In the genomic region with DNA sequence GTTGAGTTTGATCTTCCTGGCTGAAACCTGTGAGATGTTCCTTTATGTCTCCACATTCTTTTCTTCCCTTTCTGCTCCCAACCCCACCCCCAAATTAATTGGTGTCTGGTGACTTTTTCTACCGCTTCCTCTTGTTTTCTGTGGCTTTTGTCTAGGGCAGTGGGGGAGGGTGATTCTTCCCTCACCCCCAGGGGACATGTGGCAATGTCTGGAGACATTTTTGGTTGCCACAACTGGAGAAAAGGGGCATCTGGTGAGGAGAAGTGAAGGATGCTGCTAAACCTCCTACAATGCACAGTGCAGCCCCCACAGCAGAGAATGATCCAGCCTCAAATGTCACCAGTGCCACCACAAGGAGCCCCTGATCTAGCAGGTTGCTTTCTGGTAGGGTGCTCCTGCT, we compare ENCODE assay signal across 14 cellular contexts.
A peak's percentile ranks its signal among the peaks of the same experiment; 100 is the strongest.
DNase-seq lines count a peak whose midpoint lies in the region; TF ChIP-seq lines count a peak whose summit lies in the region.
"Had no signal": no experiment of that assay in that cellular context is flagged by ENCODE, and none has a peak within 500 bp of the region (broad histone marks: within the 10 kb centered on the region; RNA-seq: fewer than 3 reads in every experiment).

No MANE protein-coding gene starts in this region.

- TF ChIP-seq CTCF in NB4 (IDR thresholded peaks at IDR 0.05; ENCODE audit: low read depth, low read length) (no peak), neutrophil (IDR thresholded peaks at IDR 0.05) (peak; percentile 21), osteocyte (IDR thresholded peaks at IDR 0.05) (no peak)

- H3K36me3 ChIP-seq in neutrophil, result no peaks in the 10 kb centered on the region
- H3K36me3 ChIP-seq: SJCRH30 had no signal

- H3K27me3 ChIP-seq in neutrophil, result no peaks in the 10 kb centered on the region
- H3K27me3 ChIP-seq: SJCRH30 had no signal

- H3K4me3 ChIP-seq in NB4 (ENCODE audit: low read depth, low read length) (peak overlapping the region; percentile 16), neutrophil (ENCODE audit: low read depth in 1 of 2, low read length in 1 of 2) (peak overlapping the region; percentile 45 to 49)
- H3K4me3 ChIP-seq: SJCRH30 had no signal

- peaks cover 40% of the 10 kb centered on the region for H3K4me1 Mint-ChIP-seq in dendritic cell treated with granulocyte-macrophage colony-stimulating factor and Interleukin-4, amounts not matched to agents 40 ng/mL and 50 ng/mL, for 4 days (ENCODE audit: low read depth)
- H3K4me1 Mint-ChIP-seq in osteocyte (ENCODE audit: unreplicated experiment), result peaks cover 10% of the 10 kb centered on the region

- intact Hi-C loops in dendritic cell treated with granulocyte-macrophage colony-stimulating factor and Interleukin-4, amounts not matched to agents 40 ng/mL and 50 ng/mL, for 4 days (cut with micrococcal nuclease), result no loop called here

- no peaks in the 10 kb centered on the region for H3K9me3 ChIP-seq in neutrophil
- H3K9me3 ChIP-seq: SJCRH30 had no signal

- peak overlapping the region; percentile 95 for H3K27ac ChIP-seq in neutrophil
- H3K27ac ChIP-seq: SJCRH30 had no signal

- H3K4me3 Mint-ChIP-seq in dendritic cell treated with granulocyte-macrophage colony-stimulating factor and Interleukin-4, amounts not matched to agents 40 ng/mL and 50 ng/mL, for 4 days, result peak overlapping the region; percentile 28
- no peak overlapping the region for H3K4me3 Mint-ChIP-seq in osteocyte (ENCODE audit: unreplicated experiment)

- no peak for TF ChIP-seq POLR2A in NB4 (IDR thresholded peaks at IDR 0.05; ENCODE audit: extremely low read depth, insufficient read length)

- no peaks in the 10 kb centered on the region for H3K36me3 Mint-ChIP-seq in dendritic cell treated with granulocyte-macrophage colony-stimulating factor and Interleukin-4, amounts not matched to agents 40 ng/mL and 50 ng/mL, for 4 days (ENCODE audit: low read depth)
- no peaks in the 10 kb centered on the region for H3K36me3 Mint-ChIP-seq in osteocyte (ENCODE audit: unreplicated experiment)

- H3K4me1 ChIP-seq in neutrophil (ENCODE audit: control insufficient read depth in 1 of 2, insufficient read depth in 1 of 2, low read depth in 1 of 2, low read length in 1 of 2), result peaks cover 33 to 39% of the 10 kb centered on the region in 2 experiments
- H3K4me1 ChIP-seq: SJCRH30 had no signal

- peak; percentile 25 for DNase-seq in CD1c-positive myeloid dendritic cell (ENCODE audit: extremely low spot score)
- peak; percentile 90 for DNase-seq in NB4 (ENCODE audit: low read depth)
- DNase-seq in SHP77 treated with DMSO at 0.1 percent for 48 hours (lab: John Stamatoyannopoulos, UW), result no peak
- DNase-seq in osteocyte (ENCODE audit: extremely low spot score, unreplicated experiment), result no peak
- DNase-seq in activated CD4-positive, alpha-beta T cell treated with anti-CD3 and anti-CD28 coated beads, Interleukin-2, amount 50 U/mL, for 4 hours, result no peak
- no peak for DNase-seq in middle frontal gyrus (ENCODE audit: extremely low spot score, low spot score)
- DNase-seq: KG1; NCI-H1694 treated with DMSO at 0.1 percent for 48 hours; NCI-H510A treated with DMSO at 0.1 percent for 48 hours; SJCRH30; stimulated activated naive CD4-positive, alpha-beta T cell treated with Interleukin-2 at 50 U/mL for 16 hours had no signal

- no peaks in the 10 kb centered on the region for H3K9me3 Mint-ChIP-seq in dendritic cell treated with granulocyte-macrophage colony-stimulating factor and Interleukin-4, amounts not matched to agents 40 ng/mL and 50 ng/mL, for 4 days
- H3K9me3 Mint-ChIP-seq in osteocyte (ENCODE audit: unreplicated experiment), result no peaks in the 10 kb centered on the region
- H3K9me3 Mint-ChIP-seq: activated T-helper 2 cell treated with anti-CD3 and anti-CD28 coated beads, Interferon-gamma antibody, Interleukin-2, Interleukin-4, amounts not matched to agents 10 μg/mL and 5 μg/mL and 100 μg/mL, durations not matched to agents 14 hours and 24 hours and 36 hours had no signal

- H3K27me3 Mint-ChIP-seq in dendritic cell treated with granulocyte-macrophage colony-stimulating factor and Interleukin-4, amounts not matched to agents 40 ng/mL and 50 ng/mL, for 4 days, result no peaks in the 10 kb centered on the region
- peaks cover 9% of the 10 kb centered on the region for H3K27me3 Mint-ChIP-seq in osteocyte (ENCODE audit: unreplicated experiment)

- H3K27ac Mint-ChIP-seq in dendritic cell treated with granulocyte-macrophage colony-stimulating factor and Interleukin-4, amounts not matched to agents 40 ng/mL and 50 ng/mL, for 4 days, result peak overlapping the region; percentile 76
- no peak overlapping the region for H3K27ac Mint-ChIP-seq in osteocyte (ENCODE audit: unreplicated experiment)
- H3K27ac Mint-ChIP-seq: activated T-helper 2 cell treated with anti-CD3 and anti-CD28 coated beads, Interferon-gamma antibody, Interleukin-2, Interleukin-4, amounts not matched to agents 10 μg/mL and 5 μg/mL and 100 μg/mL, durations not matched to agents 14 hours and 24 hours and 36 hours had no signal

Comparison
In these comparisons a context has a peak if more than half of its experiments do, and no peak if none do; other contexts are left out.
1. DNase-seq: peak in CD1c-positive myeloid dendritic cell (single experiment) and NB4 (single experiment); none in SHP77 treated with DMSO at 0.1 percent for 48 hours (single experiment), osteocyte (single experiment), activated CD4-positive, alpha-beta T cell treated with anti-CD3 and anti-CD28 coated beads, Interleukin-2, amount 50 U/mL, for 4 hours (0 of 2) and middle frontal gyrus (single experiment).